In genomic region chr1:181083842-181084605, GRCh38 we compare ENCODE assay signal across 8 cellular contexts. TPM values are rescaled to one million over a fixed set of nuclear protein-coding genes. Genes with fewer than 3 reads are reported as not detected.
A peak's percentile ranks its signal among the peaks of the same experiment; 100 is the strongest.
DNase-seq lines count a peak whose midpoint lies in the region; ATAC-seq and TF ChIP-seq lines count a peak whose summit lies in the region.

No MANE protein-coding gene starts in this region.

- H3K27me3 Mint-ChIP-seq in brain = peaks cover 10% of the 10 kb centered on the region

- intact Hi-C loops in right lobe of liver (cut with DNase I) (loop anchor here in 1 of 2 donors (10.0 kb wide), 1 partner anchor 51 kb away; no protein-coding TSS in a partner anchor), upper lobe of right lung (cut with DNase I) (no loop called here)

- no peaks in the 10 kb centered on the region for H3K9me3 ChIP-seq in right lobe of liver
- no peaks in the 10 kb centered on the region for H3K9me3 ChIP-seq in upper lobe of right lung

- peak overlapping the region in 1 of 5 experiments; percentile 30 for H3K4me3 Mint-ChIP-seq in brain

- DNase-seq in DMS53 treated with DMSO at 0.1 percent for 48 hours (lab: John Stamatoyannopoulos, UW; ENCODE audit: unreplicated experiment) = peak; percentile 77
- DNase-seq in LNCaP clone FGC (ENCODE audit: low read depth) = no peak
- DNase-seq in SKM-1 (lab: John Stamatoyannopoulos, UW; ENCODE audit: unreplicated experiment) = peak; percentile 99
- peak; percentile 63 to 74 (median 65) for DNase-seq in right lobe of liver
- peak; percentile 67 for DNase-seq in upper lobe of right lung
- DNase-seq in GOT3 (lab: John Stamatoyannopoulos, UW) = no peak

- H3K4me1 ChIP-seq in right lobe of liver = no peaks in the 10 kb centered on the region
- H3K4me1 ChIP-seq in upper lobe of right lung = peaks cover 4% of the 10 kb centered on the region

- H3K36me3 ChIP-seq in right lobe of liver = no peaks in the 10 kb centered on the region
- H3K36me3 ChIP-seq in upper lobe of right lung = no peaks in the 10 kb centered on the region

- H3K4me1 Mint-ChIP-seq in brain = peaks cover 46% of the 10 kb centered on the region

- H3K9me3 Mint-ChIP-seq in brain = peaks cover 0 to 4% (median 0%) of the 10 kb centered on the region in 5 experiments

- peak; percentile 42 for TF ChIP-seq CTCF in LNCaP clone FGC (IDR thresholded peaks at IDR 0.05; ENCODE audit: control insufficient read depth, extremely low read depth, insufficient read depth)
- peak; percentile 39 to 42 for TF ChIP-seq CTCF in brain (conservative IDR thresholded peaks at IDR 0.05)
- peak; percentile 54 to 73 (median 68) for TF ChIP-seq CTCF in right lobe of liver (IDR thresholded peaks at IDR 0.05)
- TF ChIP-seq CTCF in upper lobe of right lung (IDR thresholded peaks at IDR 0.05) = peak; percentile 73

- H3K36me3 Mint-ChIP-seq in brain = peaks cover 3% of the 10 kb centered on the region

- H3K27me3 ChIP-seq in right lobe of liver = no peaks in the 10 kb centered on the region
- H3K27me3 ChIP-seq in upper lobe of right lung = no peaks in the 10 kb centered on the region

- TF ChIP-seq POLR2A in right lobe of liver (IDR thresholded peaks at IDR 0.05) = no peak

- H3K27ac ChIP-seq in right lobe of liver (no peak overlapping the region), upper lobe of right lung (no peak overlapping the region)

- peak overlapping the region in 1 of 5 experiments; percentile 4 for H3K27ac Mint-ChIP-seq in brain

- ATAC-seq in GM21390 (IDR thresholded peaks at IDR 0.05; ENCODE audit: unreplicated experiment) (peak; percentile 41), right lobe of liver (peak; percentile 70 to 82 (median 74)), upper lobe of right lung (peak; percentile 78)

- no peak overlapping the region for H3K4me3 ChIP-seq in LNCaP clone FGC (ENCODE audit: low read depth, low read length)
- H3K4me3 ChIP-seq in right lobe of liver = no peak overlapping the region
- no peak overlapping the region for H3K4me3 ChIP-seq in upper lobe of right lung

- WGBS in right lobe of liver (ENCODE audit: insufficient coverage, low coverage, low lambda C conversion rate, missing lambda C conversion rate) = 16% methylated on average over 6 of the region's 6 CpGs

RNA-seq across cellular contexts. Expression of gene IER5, which starts 4.5 kb away (rescaled TPM):
- 12.4 TPM for polyA plus RNA-seq in brain (ENCODE audit: insufficient read depth, low read depth, low replicate concordance)
- total RNA-seq in right lobe of liver (1 to 10 TPM; 2.0 to 6.2 (median 3.4) TPM), upper lobe of right lung (32.0 TPM)

RNA-seq across cellular contexts. Expression of gene MR1, which starts 50.2 kb away (rescaled TPM):
- polyA plus RNA-seq in brain (ENCODE audit: insufficient read depth, low read depth, low replicate concordance) = 2.2 TPM
- total RNA-seq in right lobe of liver (10 to 100 TPM in 1 of 6 experiments, 1 to 10 TPM in 5; 5.6 to 11.6 (median 6.6) TPM), upper lobe of right lung (45.0 TPM)

Comparison
In these comparisons a context has a peak if more than half of its experiments do, and no peak if none do; other contexts are left out.
1. DNase-seq: peak in DMS53 treated with DMSO at 0.1 percent for 48 hours (single experiment), SKM-1 (single experiment), right lobe of liver (3 of 3) and upper lobe of right lung (single experiment); none in LNCaP clone FGC (single experiment) and GOT3 (single experiment).
2. Peak in every context shown above with its lines, with median percentiles within 50 percentile points of each other: ATAC-seq and CTCF ChIP-seq.